Comparison of ENCODE assay signal across 8 cellular contexts in genomic region chr17:42553161-42553818, GRCh38. TPM values are rescaled to one million over a fixed set of nuclear protein-coding genes. Genes with fewer than 3 reads are reported as not detected.
DNase-seq lines count a peak whose midpoint lies in the region; ATAC-seq and TF ChIP-seq lines count a peak whose summit lies in the region.

No MANE protein-coding gene starts in this region.

- H3K27ac ChIP-seq in DND-41 (ENCODE audit: low read length) (no peak overlapping the region), Panc1 (ENCODE audit: low read length) (peak overlapping the region; percentile 63), psoas muscle (peak overlapping the region; percentile 88)

- in situ Hi-C loops in Panc1 (cut with HindIII; ENCODE audit: low pct_unique_long_range_greater_than_20kb, low sequenced_read_pairs), result no loop called here

- H3K9me3 ChIP-seq in DND-41 (ENCODE audit: insufficient read depth, low read length, severe bottlenecking), result no peaks in the 10 kb centered on the region
- no peaks in the 10 kb centered on the region for H3K9me3 ChIP-seq in Panc1 (ENCODE audit: control insufficient read depth, insufficient read depth, low read depth, low read length)
- no peaks in the 10 kb centered on the region for H3K9me3 ChIP-seq in psoas muscle

- intact Hi-C loops in Panc1 (cut with micrococcal nuclease; ENCODE audit: unreplicated experiment) (no loop called here), psoas muscle (cut with DNase I) (no loop called here)

- CTCF ChIA-PET in Panc1 (lab: Charles Lee), result interaction anchor here (0.6 kb wide), 1 partner anchor 309 kb away, joined by 5 read pairs; no protein-coding TSS in a partner anchor

- no peak for DNase-seq in DND-41
- DNase-seq in Panc1 (ENCODE audit: low read depth, low spot score), result no peak
- DNase-seq in psoas muscle, result peak in 1 of 2 donors; percentile 58
- no peak for DNase-seq in UCSD-AML1 (lab: John Stamatoyannopoulos, UW; ENCODE audit: unreplicated experiment)
- no peak for DNase-seq in AML-193 (lab: John Stamatoyannopoulos, UW)
- no peak for DNase-seq in cortex of kidney (lab: John Stamatoyannopoulos, UW)

- no peak overlapping the region for H2AFZ ChIP-seq in DND-41 (ENCODE audit: low read depth, low read length)

- ATAC-seq in DND-41 (ENCODE audit: insufficient read depth, low read depth), result no peak
- ATAC-seq in Panc1, result peak; percentile 64
- peak; percentile 65 for ATAC-seq in esophagus mucosa
- ATAC-seq in psoas muscle, result peak in 3 of 4 donors; percentile 9 to 16 (median 15)
- ATAC-seq in HG03039 (IDR thresholded peaks at IDR 0.05; ENCODE audit: unreplicated experiment), result no peak

- H3K79me2 ChIP-seq in DND-41 (ENCODE audit: insufficient read depth, low read length), result peaks cover 31% of the 10 kb centered on the region

- H3K4me1 ChIP-seq in DND-41 (ENCODE audit: insufficient read depth, low read length), result peaks cover 25% of the 10 kb centered on the region
- peaks cover 19% of the 10 kb centered on the region; the same call in 1 of the 2 replicates for H3K4me1 ChIP-seq in Panc1 (ENCODE audit: control insufficient read depth, insufficient read depth, low read length)
- H3K4me1 ChIP-seq in psoas muscle, result peaks cover 10% of the 10 kb centered on the region

- WGBS in psoas muscle, 3 donors, result 64 to 74% (median 65%) methylated on average over 44 to 45 of the region's 45 CpGs

- POLR2A ChIA-PET in Panc1 (lab: Charles Lee), result interaction anchor here (0.6 kb wide), 2 partner anchors 11 to 385 kb away, joined by 4 read pairs; no protein-coding TSS in a partner anchor

- H3K4me2 ChIP-seq in DND-41 (ENCODE audit: insufficient read depth, low read length), result peak overlapping the region; percentile 83

- TF ChIP-seq CTCF in DND-41 (IDR thresholded peaks at IDR 0.05; ENCODE audit: borderline replicate concordance, extremely low read depth, low read length, poor library complexity, severe bottlenecking) (no peak), Panc1 (IDR thresholded peaks at IDR 0.05) (peak; percentile 38), psoas muscle (IDR thresholded peaks at IDR 0.05) (no peak)

- H3K4me3 ChIP-seq in DND-41 (ENCODE audit: low read depth in 1 of 2, low read length in 2 of 2) (peak overlapping the region in 1 of 2 experiments; percentile 88; a peak in 2 of 4 replicates), Panc1 (ENCODE audit: low read depth in 2 of 2, low read length in 2 of 2) (peak overlapping the region; percentile 68 to 69), psoas muscle (peak overlapping the region; percentile 92)

- H3K27me3 ChIP-seq in DND-41 (ENCODE audit: insufficient read depth, low read length, poor library complexity), result no peaks in the 10 kb centered on the region
- H3K27me3 ChIP-seq in Panc1 (ENCODE audit: control insufficient read depth, insufficient read depth, low read length), result no peaks in the 10 kb centered on the region
- H3K27me3 ChIP-seq in psoas muscle (ENCODE audit: insufficient read depth in 3 of 3, low read length in 2 of 3), result no peaks in the 10 kb centered on the region

- peak overlapping the region; percentile 90 for H3K9ac ChIP-seq in DND-41 (ENCODE audit: low read depth, low read length)

- H3K36me3 ChIP-seq in DND-41 (ENCODE audit: insufficient read depth, low read length), result peaks cover 9% of the 10 kb centered on the region
- H3K36me3 ChIP-seq in Panc1 (ENCODE audit: control insufficient read depth, insufficient read depth, low read length), result no peaks in the 10 kb centered on the region
- no peaks in the 10 kb centered on the region for H3K36me3 ChIP-seq in psoas muscle (ENCODE audit: insufficient read depth in 1 of 2, low read depth in 1 of 2)

- 0 out of 2 replicates have a peak, but pooled peaks cover 3% of the 10 kb centered on the region for H4K20me1 ChIP-seq in DND-41 (ENCODE audit: insufficient read depth, low read length)

- no TSS peak for BruUV-seq in Panc1 (replicated peaks; lab: Mats Ljungman, UMichigan)

RNA-seq across cellular contexts. Expression of gene HSD17B1, which starts 0.6 kb away (rescaled TPM):
- total RNA-seq in Panc1 (2021; ENCODE audit: unreplicated experiment) (5.4 TPM), esophagus mucosa (15.7 TPM), psoas muscle (1 to 10 TPM in 1 of 4 donors, under 1 TPM in 3; 0.54 to 1.2 (median 0.72) TPM)
- polyA plus RNA-seq in Panc1 (2012; ENCODE audit: insufficient read length), result 11.6 TPM
- polyA plus RNA-seq in psoas muscle, result 1 to 10 TPM; 1.3 to 2.1 (median 1.7) TPM

RNA-seq across cellular contexts. Expression of gene COASY, which starts 8.7 kb away (rescaled TPM):
- total RNA-seq in Panc1 (2021; ENCODE audit: unreplicated experiment) (76.7 TPM), esophagus mucosa (67.4 TPM), psoas muscle (10 to 100 TPM; 31.6 to 45.4 (median 37.0) TPM)
- polyA plus RNA-seq in Panc1 (2012; ENCODE audit: insufficient read length), result 71.8 TPM
- polyA plus RNA-seq in psoas muscle, result 100 to 1,000 TPM in 1 of 3 donors, 10 to 100 TPM in 2; 41.0 to 141 (median 73.5) TPM

RNA-seq across cellular contexts. Expression of gene MLX, which starts 13.6 kb away (rescaled TPM):
- total RNA-seq in Panc1 (2021; ENCODE audit: unreplicated experiment) (35.8 TPM), esophagus mucosa (33.8 TPM), psoas muscle (10 to 100 TPM; 45.2 to 67.9 (median 55.2) TPM)
- 42.3 TPM for polyA plus RNA-seq in Panc1 (2012; ENCODE audit: insufficient read length)
- polyA plus RNA-seq in psoas muscle, result 100 to 1,000 TPM in 1 of 3 donors, 10 to 100 TPM in 2; 71.0 to 108 (median 89.2) TPM

RNA-seq across cellular contexts. Expression of gene NAGLU, which starts 17.2 kb away (rescaled TPM):
- total RNA-seq in Panc1 (2021; ENCODE audit: unreplicated experiment), result 33.5 TPM
- polyA plus RNA-seq in Panc1 (2012; ENCODE audit: insufficient read length), result 26.0 TPM
- total RNA-seq in esophagus mucosa, result 13.3 TPM
- 10 to 100 TPM in 3 of 4 donors, 1 to 10 TPM in 1; 9.1 to 17.8 (median 11.7) TPM for total RNA-seq in psoas muscle
- polyA plus RNA-seq in psoas muscle, result 10 to 100 TPM; 16.0 to 18.1 (median 17.5) TPM

RNA-seq across cellular contexts. Expression of gene PSMC3IP, which starts 24.2 kb away (rescaled TPM):
- 19.2 TPM for total RNA-seq in Panc1 (2021; ENCODE audit: unreplicated experiment)
- polyA plus RNA-seq in Panc1 (2012; ENCODE audit: insufficient read length), result 9.5 TPM
- 2.9 TPM for total RNA-seq in esophagus mucosa
- 1 to 10 TPM in 2 of 4 donors, under 1 TPM in 2; 0.26 to 3.3 (median 1.4) TPM for total RNA-seq in psoas muscle
- 10 to 100 TPM in 1 of 3 donors, 1 to 10 TPM in 2; 3.8 to 13.3 (median 5.3) TPM for polyA plus RNA-seq in psoas muscle

Comparison
In these comparisons a context has a peak if more than half of its experiments do, and no peak if none do; other contexts are left out.
1. ATAC-seq: peak in Panc1 (single experiment), esophagus mucosa (single experiment) and psoas muscle (3 of 4); none in DND-41 (single experiment) and HG03039 (single experiment).